In genomic region chr11:44728491-44728910, GRCh38 we compare ENCODE assay signal across 8 cellular contexts. TPM values are rescaled to one million over a fixed set of nuclear protein-coding genes. Genes with fewer than 3 reads are reported as not detected.
A peak's percentile ranks its signal among the peaks of the same experiment; 100 is the strongest.
DNase-seq lines count a peak whose midpoint lies in the region; ATAC-seq and TF ChIP-seq lines count a peak whose summit lies in the region.
"Had no signal": no experiment of that assay in that cellular context is flagged by ENCODE, and none has a peak within 500 bp of the region (broad histone marks: within the 10 kb centered on the region; RNA-seq: fewer than 3 reads in every experiment).

No MANE protein-coding gene starts in this region.

- no peak for TF ChIP-seq POLR2A in sigmoid colon (IDR thresholded peaks at IDR 0.05)
- TF ChIP-seq POLR2A in breast epithelium (IDR thresholded peaks at IDR 0.05): no peak

- H3K36me3 Mint-ChIP-seq in T-helper 17 cell (ENCODE audit: low read depth): peaks cover 2% of the 10 kb centered on the region

- H3K36me3 ChIP-seq in sigmoid colon (no peaks in the 10 kb centered on the region), breast epithelium (no peaks in the 10 kb centered on the region), MM.1S (replicated peaks; ENCODE audit: insufficient read depth, low read length) (no peaks in the 10 kb centered on the region)
- H3K36me3 ChIP-seq: tibial nerve had no signal

- no peaks in the 10 kb centered on the region for H3F3A ChIP-seq in MM.1S (ENCODE audit: insufficient read depth, low read length)

- H3K9ac ChIP-seq in MM.1S (ENCODE audit: low read length): no peak overlapping the region

- no peak for TF ChIP-seq CTCF in sigmoid colon (IDR thresholded peaks at IDR 0.05)
- no peak for TF ChIP-seq CTCF in breast epithelium (IDR thresholded peaks at IDR 0.05)
- TF ChIP-seq CTCF in MM.1S (IDR thresholded peaks at IDR 0.05; ENCODE audit: low read length): no peak

- DNase-seq in G401 (ENCODE audit: low spot score) (peak; percentile 60), T-helper 17 cell (no peak), right cardiac atrium (peak in 2 of 3 donors; percentile 39 to 64), sigmoid colon (peak; percentile 72), CD1c-positive myeloid dendritic cell (ENCODE audit: extremely low spot score) (no peak), breast epithelium (ENCODE audit: low spot score in 2 of 2) (no peak), MM.1S (no peak)

- H4K20me1 ChIP-seq in MM.1S (ENCODE audit: insufficient read depth, low read length): no peaks in the 10 kb centered on the region

- H3K4me1 Mint-ChIP-seq in T-helper 17 cell: peaks cover 56% of the 10 kb centered on the region

- H3K27me3 ChIP-seq in right cardiac atrium (ENCODE audit: control insufficient read depth, insufficient read depth) (no peaks in the 10 kb centered on the region), sigmoid colon (no peaks in the 10 kb centered on the region), breast epithelium (peaks cover 0 to 11% of the 10 kb centered on the region in 2 donors), MM.1S (replicated peaks; ENCODE audit: insufficient read depth, low read length) (peaks cover 35% of the 10 kb centered on the region)

- no peak overlapping the region for H2AFZ ChIP-seq in MM.1S (ENCODE audit: low read length)

- H3K9me2 ChIP-seq in MM.1S (replicated peaks; ENCODE audit: insufficient read depth, low read length): no peaks in the 10 kb centered on the region

- intact Hi-C loops in right cardiac atrium (cut with DNase I): loop anchor here (2.0 to 10.0 kb wide), 8 partner anchors 46 to 184 kb away; no protein-coding TSS in a partner anchor
- intact Hi-C loops in sigmoid colon (cut with DNase I): loop anchor here (1.0 to 5.0 kb wide), 3 partner anchors 46 to 166 kb away; partner anchors contain the start of gene CD82
- intact Hi-C loops in breast epithelium (cut with DNase I; ENCODE audit: low total_unique reads): loop anchor here (10.0 kb wide), 1 partner anchor 186 kb away; no protein-coding TSS in a partner anchor

- 38% methylated on average over 6 of the region's 6 CpGs for WGBS in right cardiac atrium
- 79 to 82% methylated on average over 6 of the region's 6 CpGs for WGBS in sigmoid colon, 2 donors

- no peak overlapping the region for H3K4me2 ChIP-seq in MM.1S (ENCODE audit: low read depth, low read length)

- no peak for TF ChIP-seq EP300 in sigmoid colon (IDR thresholded peaks at IDR 0.05)

- peaks cover 16% of the 10 kb centered on the region for H3K4me1 ChIP-seq in right cardiac atrium (ENCODE audit: control insufficient read depth, insufficient read depth, low read length)
- peaks cover 4 to 65% (median 58%) of the 10 kb centered on the region in 4 donors for H3K4me1 ChIP-seq in sigmoid colon
- peaks cover 0 to 7% of the 10 kb centered on the region in 2 donors for H3K4me1 ChIP-seq in breast epithelium
- H3K4me1 ChIP-seq in MM.1S (ENCODE audit: low read length): no peaks in the 10 kb centered on the region

- no peaks in the 10 kb centered on the region for H3K79me2 ChIP-seq in MM.1S (ENCODE audit: low read length)

- H3K27me3 Mint-ChIP-seq in T-helper 17 cell: no peaks in the 10 kb centered on the region

- peak overlapping the region; percentile 85 for H3K27ac ChIP-seq in right cardiac atrium (ENCODE audit: low read length)
- H3K27ac ChIP-seq in sigmoid colon: peak overlapping the region; percentile 87 to 95 (median 89)
- no peak overlapping the region for H3K27ac ChIP-seq in breast epithelium
- H3K27ac ChIP-seq in MM.1S (ENCODE audit: low read length): no peak overlapping the region

- peak overlapping the region; percentile 83 for H3K27ac Mint-ChIP-seq in T-helper 17 cell

- peak overlapping the region; percentile 94 for H3K4me3 Mint-ChIP-seq in T-helper 17 cell

- H3K9me3 ChIP-seq in T-helper 17 cell (ENCODE audit: control insufficient read depth, low read length, poor library complexity, severe bottlenecking) (no peaks in the 10 kb centered on the region), right cardiac atrium (ENCODE audit: control insufficient read depth, low read length) (no peaks in the 10 kb centered on the region), sigmoid colon (no peaks in the 10 kb centered on the region), breast epithelium (no peaks in the 10 kb centered on the region), MM.1S (replicated peaks; ENCODE audit: insufficient read depth, low read length) (no peaks in the 10 kb centered on the region)
- H3K9me3 ChIP-seq: tibial nerve had no signal

- H3K4me3 ChIP-seq in right cardiac atrium (ENCODE audit: low read length): peak overlapping the region; percentile 62
- H3K4me3 ChIP-seq in sigmoid colon: peak overlapping the region; percentile 72 to 90 (median 82)
- H3K4me3 ChIP-seq in breast epithelium: no peak overlapping the region
- H3K4me3 ChIP-seq in MM.1S (ENCODE audit: low read length): no peak overlapping the region

- in situ Hi-C loops in G401 (cut with HindIII; ENCODE audit: low sequenced_read_pairs): loop anchor here (5.0 kb wide), 1 partner anchor 164 kb away; no protein-coding TSS in a partner anchor

- ATAC-seq in T-helper 17 cell (no peak), right cardiac atrium (peak; percentile 3 to 8)

RNA-seq across cellular contexts. Expression of gene TSPAN18, which starts 1.7 kb away (rescaled TPM):
- total RNA-seq in G401 (2014; rRNA removed; shearing (Covaris generic)): 11.6 and 13.3 TPM in 2 replicates
- total RNA-seq in T-helper 17 cell (10 to 100 TPM; 79.8 to 93.2 TPM), right cardiac atrium (100 to 1,000 TPM; 158 to 236 (median 207) TPM), sigmoid colon (10 to 100 TPM; 13.8 to 75.3 (median 23.0) TPM), breast epithelium (1 to 10 TPM; 1.0 to 2.0 (median 1.8) TPM)
- polyA plus RNA-seq in right cardiac atrium (120 TPM), sigmoid colon (1 to 10 TPM in 2 of 3 donors, under 1 TPM in 1; 0.23 to 8.0 (median 7.2) TPM)

Comparison
In these comparisons a context has a peak if more than half of its experiments do, and no peak if none do; other contexts are left out.
1. DNase-seq: peak in G401 (single experiment), right cardiac atrium (2 of 3) and sigmoid colon (single experiment); none in T-helper 17 cell (0 of 3), CD1c-positive myeloid dendritic cell (single experiment), breast epithelium (0 of 2) and MM.1S (single experiment).
2. H3K27ac ChIP-seq: peak in right cardiac atrium (single experiment) and sigmoid colon (4 of 4); none in breast epithelium (0 of 2) and MM.1S (single experiment).
3. H3K4me3 ChIP-seq: peak in right cardiac atrium (single experiment) and sigmoid colon (4 of 4); none in breast epithelium (0 of 3) and MM.1S (single experiment).